In the genomic region with DNA sequence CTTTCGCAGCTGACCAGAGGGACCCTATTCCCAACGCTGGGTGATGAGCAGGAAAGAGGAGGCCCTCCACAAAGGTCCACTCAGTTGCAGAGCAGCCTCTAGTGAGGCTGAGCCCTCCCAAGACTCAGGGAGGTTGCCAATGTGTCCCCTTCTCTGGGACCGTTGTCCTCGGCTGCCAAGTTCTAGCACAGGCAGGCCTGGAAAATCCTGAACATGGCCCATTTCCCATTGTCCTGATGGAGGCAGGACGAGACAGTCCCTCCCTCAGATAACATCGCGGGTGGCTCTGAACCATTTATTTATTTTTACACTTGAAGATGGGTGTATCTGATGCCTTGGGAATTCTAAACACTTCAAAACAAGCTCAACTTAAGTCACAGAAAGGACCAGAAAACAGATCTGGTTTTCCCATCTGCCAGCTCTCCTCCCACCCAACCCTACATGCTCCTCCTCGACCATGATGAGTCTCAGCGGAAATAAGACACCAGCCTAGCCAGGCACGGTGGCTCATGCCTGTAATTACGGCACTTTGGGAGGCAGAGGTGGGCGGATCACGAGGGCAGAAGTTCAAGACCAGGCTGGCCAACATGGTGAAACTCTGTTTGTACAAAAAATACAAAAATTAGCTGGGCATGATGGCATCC, we compare ENCODE assay signal across 1 cellular context.
TF ChIP-seq lines count a peak whose summit lies in the region.

No MANE protein-coding gene starts in this region.

TF ChIP-seq in HepG2, 621 proteins besides CTCF, POLR2A, EP300 and RAD21:
- TF ChIP-seq AKAP8 (CRISPR knock-in tag; IDR thresholded peaks at IDR 0.05) (0 out of 2 replicates have a peak, but pooled peaks have one; percentile 17), ZNF232 (CRISPR knock-in tag; IDR thresholded peaks at IDR 0.05; ENCODE audit: borderline replicate concordance) (no peak)
